Comparison of ENCODE assay signal across 23 cellular contexts in the genomic region with DNA sequence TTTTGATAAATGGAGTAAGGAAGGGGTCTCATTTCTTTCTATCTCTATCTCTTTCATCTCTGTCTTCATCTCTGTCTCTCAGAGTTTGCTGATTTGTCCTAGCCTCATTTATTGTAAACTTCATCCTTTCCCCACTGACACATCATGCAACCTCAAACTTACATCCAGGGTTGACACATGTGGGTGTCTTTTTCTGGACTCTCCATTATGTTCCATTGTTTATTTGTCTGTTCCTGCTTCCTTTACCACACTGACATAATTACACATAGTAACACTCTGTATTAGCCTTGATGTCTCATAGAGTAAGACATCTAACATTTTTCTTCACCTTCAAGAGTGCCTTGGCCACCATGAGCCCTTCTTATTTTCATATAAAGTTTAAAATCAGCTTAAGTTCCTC.
"Had no signal": no experiment of that assay in that cellular context is flagged by ENCODE, and none has a peak within 500 bp of the region (broad histone marks: within the 10 kb centered on the region; RNA-seq: fewer than 3 reads in every experiment).

No MANE protein-coding gene starts in this region.

- H3K36me3 Mint-ChIP-seq: memory B cell, mesothelial cell of epicardium, natural killer cell, neural progenitor cell had no signal

- DNase-seq: dermis blood vessel endothelial cell; erythroblast; foreskin melanocyte; head of caudate nucleus; kidney; left cardiac atrium; left ventricle myocardium inferior; lower lobe of right lung; natural killer cell; nucleus accumbens; pancreas; right cardiac atrium; small intestine; stimulated activated CD4-positive, alpha-beta T cell treated with anti-CD3 and anti-CD28 coated beads, Interleukin-2, amount 100 ng/mL, for 48 hours; stomach; substantia nigra; transverse colon had no signal

- H3K27ac ChIP-seq: hepatocyte, left ventricle myocardium inferior, lower lobe of right lung, neural progenitor cell, pancreas, stomach, thoracic aorta, transverse colon had no signal

- H3K9me3 Mint-ChIP-seq: memory B cell, natural killer cell had no signal

- H3K4me3 ChIP-seq: hepatocyte, left ventricle myocardium inferior, lower lobe of right lung, neural progenitor cell, pancreas, stomach, thoracic aorta, transverse colon had no signal

- H3K4me1 Mint-ChIP-seq: mesothelial cell of epicardium, neural progenitor cell had no signal

- H3K27ac Mint-ChIP-seq: memory B cell, mesothelial cell of epicardium, natural killer cell, neural progenitor cell, progenitor cell of endocrine pancreas had no signal

- H3K9ac ChIP-seq: neural progenitor cell had no signal

- H3K36me3 ChIP-seq: left ventricle myocardium inferior, lower lobe of right lung, neural progenitor cell, pancreas, stomach, thoracic aorta, transverse colon had no signal

- H3K9me3 ChIP-seq: left ventricle myocardium inferior, lower lobe of right lung, pancreas, stomach, thoracic aorta, transverse colon had no signal

- H3K79me2 ChIP-seq: hepatocyte had no signal

- H3K4me1 ChIP-seq: left ventricle myocardium inferior, pancreas, stomach had no signal

- H2AFZ ChIP-seq: hepatocyte, neural progenitor cell had no signal

- H3K4me2 ChIP-seq: hepatocyte, neural progenitor cell had no signal

- H3K27me3 ChIP-seq: hepatocyte, pancreas, stomach, transverse colon had no signal

- H3K4me3 Mint-ChIP-seq: memory B cell, mesothelial cell of epicardium, natural killer cell, neural progenitor cell had no signal

- ATAC-seq: left cardiac atrium, lower lobe of right lung, natural killer cell, pancreas, right cardiac atrium had no signal

- H3K27me3 Mint-ChIP-seq: progenitor cell of endocrine pancreas had no signal
